In genomic region chr17:80122926-80123505, GRCh38 we compare ENCODE assay signal across 12 cellular contexts. TPM values are rescaled to one million over a fixed set of nuclear protein-coding genes. Genes with fewer than 3 reads are reported as not detected.
DNase-seq lines count a peak whose midpoint lies in the region; ATAC-seq and TF ChIP-seq lines count a peak whose summit lies in the region.
"Had no signal": no experiment of that assay in that cellular context is flagged by ENCODE, and none has a peak within 500 bp of the region (broad histone marks: within the 10 kb centered on the region; RNA-seq: fewer than 3 reads in every experiment).

No MANE protein-coding gene starts in this region.

- peaks cover 2% of the 10 kb centered on the region for H3K36me3 Mint-ChIP-seq in activated T-cell treated with anti-CD3 and anti-CD28 coated beads, Interleukin-2, amount 50 U/mL, for 24 hours (ENCODE audit: low read depth)
- H3K36me3 Mint-ChIP-seq in H9 (ENCODE audit: insufficient read depth in 1 of 3, low read depth in 3 of 3) (peaks cover 0 to 5% (median 0%) of the 10 kb centered on the region in 3 experiments; a peak in 2 of 7 replicates), neural progenitor cell (no peaks in the 10 kb centered on the region)
- H3K36me3 Mint-ChIP-seq: CD8-positive, alpha-beta memory T cell had no signal

- H3K4me3 ChIP-seq in neural progenitor cell (no peak overlapping the region), sigmoid colon (no peak overlapping the region)
- no peak overlapping the region for H3K4me3 ChIP-seq in effector memory CD4-positive, alpha-beta T cell (ENCODE audit: insufficient read depth, low read depth, low read length, poor library complexity, severe bottlenecking)
- H3K4me3 ChIP-seq: BLaER1 had no signal

- H3K4me2 ChIP-seq in H9 (ENCODE audit: insufficient read depth, insufficient read length, low read length) (no peak overlapping the region), neural progenitor cell (no peak overlapping the region)
- H3K4me2 ChIP-seq: BLaER1 had no signal

- no peak overlapping the region for H4K91ac ChIP-seq in H9 (ENCODE audit: insufficient read length, low read depth, low read length)

- intact Hi-C loops in sigmoid colon (cut with DNase I), result no loop called here

- H3K4me1 ChIP-seq in H9 (ENCODE audit: insufficient read depth, low read length) (peaks cover 9% of the 10 kb centered on the region; the same call in 1 of the 2 replicates), neural progenitor cell (peaks cover 11% of the 10 kb centered on the region), sigmoid colon (no peaks in the 10 kb centered on the region)
- H3K4me1 ChIP-seq in effector memory CD4-positive, alpha-beta T cell (ENCODE audit: control insufficient read depth, insufficient read depth, low read length, poor library complexity, severe bottlenecking), result no peaks in the 10 kb centered on the region

- H3K27me3 Mint-ChIP-seq in activated T-cell treated with anti-CD3 and anti-CD28 coated beads, Interleukin-2, amount 50 U/mL, for 24 hours, result peaks cover 13% of the 10 kb centered on the region
- H3K27me3 Mint-ChIP-seq in H9 (ENCODE audit: low read depth) (peaks cover 3% of the 10 kb centered on the region; the same call in 1 of the 2 replicates), neural progenitor cell (ENCODE audit: insufficient read depth, low read depth) (peaks cover 6% of the 10 kb centered on the region)

- no peak overlapping the region for H2BK15ac ChIP-seq in H9 (ENCODE audit: low read depth, low read length)

- H3K79me1 ChIP-seq in H9 (ENCODE audit: insufficient read depth, low read depth, low read length, poor library complexity, severe bottlenecking), result no peaks in the 10 kb centered on the region

- H3K9me3 ChIP-seq in H9 (ENCODE audit: control insufficient read depth, low read depth, low read length), result no peaks in the 10 kb centered on the region
- H3K9me3 ChIP-seq in neural progenitor cell (ENCODE audit: low read depth), result no peaks in the 10 kb centered on the region
- H3K9me3 ChIP-seq in sigmoid colon, result no peaks in the 10 kb centered on the region
- no peaks in the 10 kb centered on the region for H3K9me3 ChIP-seq in effector memory CD4-positive, alpha-beta T cell (ENCODE audit: control insufficient read depth, low read length)
- H3K9me3 ChIP-seq: BLaER1 had no signal

- no peak overlapping the region for H2BK120ac ChIP-seq in H9 (ENCODE audit: low read depth, low read length, poor library complexity, severe bottlenecking)

- H2AFZ ChIP-seq in H9 (ENCODE audit: low read length) (no peak overlapping the region), neural progenitor cell (replicated peaks) (no peak overlapping the region)

- no peaks in the 10 kb centered on the region for H4K20me1 ChIP-seq in H9 (ENCODE audit: control insufficient read depth, insufficient read depth, insufficient read length)
- no peaks in the 10 kb centered on the region for H4K20me1 ChIP-seq in neural progenitor cell (ENCODE audit: low read depth)
- H4K20me1 ChIP-seq: BLaER1 had no signal

- no peak for TF ChIP-seq CTCF in H9 (conservative IDR thresholded peaks at IDR 0.05)
- TF ChIP-seq CTCF in neural progenitor cell (IDR thresholded peaks at IDR 0.05), result no peak
- no peak for TF ChIP-seq CTCF in sigmoid colon (IDR thresholded peaks at IDR 0.05)

- no peaks in the 10 kb centered on the region for H3K9me3 Mint-ChIP-seq in activated T-cell treated with anti-CD3 and anti-CD28 coated beads, Interleukin-2, amount 50 U/mL, for 24 hours
- H3K9me3 Mint-ChIP-seq in H9, result no peaks in the 10 kb centered on the region
- no peaks in the 10 kb centered on the region for H3K9me3 Mint-ChIP-seq in neural progenitor cell
- H3K9me3 Mint-ChIP-seq: CD8-positive, alpha-beta memory T cell had no signal

- H3K14ac ChIP-seq in H9 (ENCODE audit: insufficient read depth, low read length), result no peak overlapping the region

- WGBS in H9 (ENCODE audit: extremely low coverage, insufficient read length, low lambda C conversion rate), result no CpG with 5 or more reads among the region's 6 CpGs
- WGBS in sigmoid colon, 2 donors, result 89 to 91% methylated on average over 6 of the region's 6 CpGs

- no peaks in the 10 kb centered on the region for H3K23me2 ChIP-seq in H9 (ENCODE audit: insufficient read length, low read depth, low read length, poor library complexity, severe bottlenecking)

- H3K9ac ChIP-seq in H9 (ENCODE audit: extremely low read depth, insufficient read length, low read length), result no peak overlapping the region
- no peak overlapping the region for H3K9ac ChIP-seq in neural progenitor cell
- H3K9ac ChIP-seq: BLaER1 had no signal

- no peaks in the 10 kb centered on the region for H3K27me3 ChIP-seq in H9 (ENCODE audit: insufficient read depth, low read length)
- H3K27me3 ChIP-seq in neural progenitor cell, result no peaks in the 10 kb centered on the region
- H3K27me3 ChIP-seq in sigmoid colon, result peaks cover 0 to 30% (median 0%) of the 10 kb centered on the region in 3 donors
- peaks cover 4% of the 10 kb centered on the region for H3K27me3 ChIP-seq in effector memory CD4-positive, alpha-beta T cell (replicated peaks; ENCODE audit: control insufficient read depth, insufficient read depth, low read length, poor library complexity, severe bottlenecking)
- H3K27me3 ChIP-seq: BLaER1 had no signal

- H3K27ac ChIP-seq in H9 (ENCODE audit: insufficient read length, low read depth, low read length) (no peak overlapping the region), neural progenitor cell (no peak overlapping the region), sigmoid colon (no peak overlapping the region)
- no peak overlapping the region for H3K27ac ChIP-seq in effector memory CD4-positive, alpha-beta T cell (ENCODE audit: insufficient read depth, low read length, poor library complexity, severe bottlenecking)
- H3K27ac ChIP-seq: BLaER1 had no signal

- ATAC-seq in activated CD4-positive, CD25-positive, alpha-beta regulatory T cell treated with anti-CD3 and anti-CD28 coated beads, Interleukin-2, amount 50 U/mL, for 24 hours, result no peak

- H2AK5ac ChIP-seq in H9 (ENCODE audit: insufficient read length, low read length), result no peak overlapping the region

- no peak overlapping the region for H3K4me3 Mint-ChIP-seq in activated T-cell treated with anti-CD3 and anti-CD28 coated beads, Interleukin-2, amount 50 U/mL, for 24 hours
- H3K4me3 Mint-ChIP-seq in H9 (no peak overlapping the region), neural progenitor cell (no peak overlapping the region)
- H3K4me3 Mint-ChIP-seq: CD8-positive, alpha-beta memory T cell had no signal

- peak overlapping the region; percentile 34 for H3K18ac ChIP-seq in H9 (ENCODE audit: insufficient read length, low read depth, low read length)

- peaks cover 8% of the 10 kb centered on the region for H3F3A ChIP-seq in neural progenitor cell (ENCODE audit: low read depth)

- no peak overlapping the region for H3K4ac ChIP-seq in H9 (ENCODE audit: low read depth, low read length)

- no peak for TF ChIP-seq EP300 in sigmoid colon (IDR thresholded peaks at IDR 0.05)

- no peak overlapping the region for H3K27ac Mint-ChIP-seq in activated T-cell treated with anti-CD3 and anti-CD28 coated beads, Interleukin-2, amount 50 U/mL, for 24 hours
- no peak overlapping the region for H3K27ac Mint-ChIP-seq in H9
- H3K27ac Mint-ChIP-seq in neural progenitor cell, result peak overlapping the region; percentile 37
- H3K27ac Mint-ChIP-seq: CD8-positive, alpha-beta memory T cell had no signal

- H3K79me2 ChIP-seq in H9 (ENCODE audit: insufficient read depth, low read length), result no peaks in the 10 kb centered on the region
- H3K79me2 ChIP-seq in neural progenitor cell (ENCODE audit: low read depth), result no peaks in the 10 kb centered on the region

- TF ChIP-seq POLR2A in sigmoid colon (IDR thresholded peaks at IDR 0.05), result no peak

- H2BK20ac ChIP-seq in H9 (ENCODE audit: low read depth, low read length, poor library complexity, severe bottlenecking), result no peak overlapping the region

- no peak overlapping the region for H3T11ph ChIP-seq in H9 (ENCODE audit: low read length)

- no peak overlapping the region for H2BK12ac ChIP-seq in H9 (ENCODE audit: insufficient read length, low read depth, low read length)

- peak; percentile 18 for DNase-seq in activated T-cell treated with anti-CD3 and anti-CD28 coated beads, Interleukin-2, amount 50 U/mL, for 24 hours
- DNase-seq in activated T-cell treated with anti-CD3 and anti-CD28 coated beads for 4 hours (no peak), H9 (peak; percentile 35), neural progenitor cell (ENCODE audit: low spot score) (no peak), sigmoid colon (peak; percentile 30)
- no peak for DNase-seq in effector memory CD4-positive, alpha-beta T cell
- DNase-seq: 8988T; AML-193; CD8-positive, alpha-beta memory T cell; GF-D8 had no signal

- H4K5ac ChIP-seq in H9 (ENCODE audit: insufficient read length, low read depth, low read length), result no peak overlapping the region

- no peak overlapping the region for H3K23ac ChIP-seq in H9 (ENCODE audit: insufficient read length, low read depth, low read length)

- no peaks in the 10 kb centered on the region for H3K4me1 Mint-ChIP-seq in activated T-cell treated with anti-CD3 and anti-CD28 coated beads, Interleukin-2, amount 50 U/mL, for 24 hours (ENCODE audit: low read depth)
- peaks cover 13 to 38% of the 10 kb centered on the region in 2 experiments for H3K4me1 Mint-ChIP-seq in H9
- H3K4me1 Mint-ChIP-seq in neural progenitor cell, result peaks cover 15% of the 10 kb centered on the region
- H3K4me1 Mint-ChIP-seq: CD8-positive, alpha-beta memory T cell had no signal

- H4K8ac ChIP-seq in H9 (replicated peaks; ENCODE audit: insufficient read length, low read depth, low read length), result no peak overlapping the region

- H3K36me3 ChIP-seq in neural progenitor cell (no peaks in the 10 kb centered on the region), sigmoid colon (peaks cover 0 to 16% (median 0%) of the 10 kb centered on the region in 4 donors)
- no peaks in the 10 kb centered on the region for H3K36me3 ChIP-seq in effector memory CD4-positive, alpha-beta T cell (ENCODE audit: control insufficient read depth, insufficient read depth, low read length)

- no peak overlapping the region for H2BK5ac ChIP-seq in H9 (ENCODE audit: insufficient read length, low read length)

- H3K56ac ChIP-seq in H9 (ENCODE audit: insufficient read length, low read depth, low read length), result no peak overlapping the region

RNA-seq across cellular contexts. Expression of gene GAA, which starts 21.6 kb away (rescaled TPM):
- total RNA-seq in H9 (2021), result 28.9 and 30.3 TPM in 2 replicates
- total RNA-seq in neural progenitor cell (ENCODE audit: low replicate concordance), result 15.2 and 78.3 TPM in 2 replicates
- total RNA-seq in sigmoid colon, result 10 to 100 TPM; 38.5 to 74.2 (median 54.4) TPM
- 10 to 100 TPM; 13.8 to 35.7 (median 30.7) TPM for polyA plus RNA-seq in sigmoid colon

RNA-seq across cellular contexts. Expression of gene EIF4A3, which starts 23.9 kb away (rescaled TPM):
- 162 and 168 TPM in 2 replicates for total RNA-seq in H9 (2021)
- 89.3 and 102 TPM in 2 replicates for total RNA-seq in neural progenitor cell (ENCODE audit: low replicate concordance)
- 10 to 100 TPM; 26.6 to 45.1 (median 39.8) TPM for total RNA-seq in sigmoid colon
- polyA plus RNA-seq in sigmoid colon, result 10 to 100 TPM; 60.7 to 97.1 (median 85.1) TPM

RNA-seq across cellular contexts. Expression of gene CARD14, which starts 46.8 kb away (rescaled TPM):
- total RNA-seq in H9 (2021) (0.24 and 0.35 TPM in 2 replicates), neural progenitor cell (ENCODE audit: low replicate concordance) (0.56 and 0.60 TPM in 2 replicates), sigmoid colon (not detected)
- 1 to 10 TPM in 2 of 3 donors, under 1 TPM in 1; 0.23 to 1.8 (median 1.5) TPM for polyA plus RNA-seq in sigmoid colon
- total RNA-seq: CD8-positive, alpha-beta memory T cell had no signal
- polyA plus RNA-seq: CD8-positive, alpha-beta memory T cell had no signal

Comparison
In these comparisons a context has a peak if more than half of its experiments do, and no peak if none do; other contexts are left out.
1. DNase-seq: peak in activated T-cell treated with anti-CD3 and anti-CD28 coated beads, Interleukin-2, amount 50 U/mL, for 24 hours (single experiment), H9 (single experiment) and sigmoid colon (single experiment); none in activated T-cell treated with anti-CD3 and anti-CD28 coated beads for 4 hours (single experiment), neural progenitor cell (single experiment) and effector memory CD4-positive, alpha-beta T cell (0 of 3).